In the genomic region with DNA sequence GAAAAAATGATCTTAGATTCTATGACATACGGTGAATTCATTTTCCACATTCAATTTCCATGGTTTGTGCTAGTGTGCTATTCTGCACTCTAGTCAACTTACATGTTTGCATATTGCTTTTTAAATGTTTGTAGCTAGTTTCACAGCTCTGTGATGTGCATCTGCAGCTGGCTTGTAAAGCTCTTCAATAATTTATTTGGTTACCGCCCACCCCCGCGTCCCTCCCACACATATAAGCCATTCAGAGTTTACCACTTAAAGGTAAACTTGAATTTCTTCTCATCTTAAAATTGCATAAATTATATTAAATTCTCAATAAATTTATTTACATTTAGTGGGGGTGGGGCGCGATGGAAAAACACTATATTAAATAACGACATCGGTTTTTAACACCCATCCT, we compare ENCODE assay signal across 8 cellular contexts. TPM values are rescaled to one million over a fixed set of nuclear protein-coding genes. Genes with fewer than 3 reads are reported as not detected.
DNase-seq lines count a peak whose midpoint lies in the region; ATAC-seq and TF ChIP-seq lines count a peak whose summit lies in the region.

No MANE protein-coding gene starts in this region.

- H3K9me3 ChIP-seq in transverse colon: no peaks in the 10 kb centered on the region

- intact Hi-C loops in transverse colon (cut with DNase I; ENCODE audit: low total_unique reads): loop anchor here (5.0 kb wide), 1 partner anchor 1404 kb away; no protein-coding TSS in a partner anchor

- TF ChIP-seq EP300 in transverse colon (IDR thresholded peaks at IDR 0.05; ENCODE audit: low read depth): no peak

- ATAC-seq in HG03025 (IDR thresholded peaks at IDR 0.05; ENCODE audit: low FRiP score, unreplicated experiment): peak; percentile 40

- H3K4me1 ChIP-seq in transverse colon: peaks cover 0 to 9% (median 0%) of the 10 kb centered on the region in 4 donors

- DNase-seq in activated effector memory CD4-positive, alpha-beta T cell treated with anti-CD3 and anti-CD28 coated beads, Interleukin-2, amount 50 U/mL, for 16 hours: peak; percentile 70
- DNase-seq in activated effector memory CD4-positive, alpha-beta T cell treated with Interleukin-2 at 50 U/mL for 16 hours: no peak
- DNase-seq in SHP77 (lab: John Stamatoyannopoulos, UW) (peak; percentile 44 to 57), midbrain (lab: John Stamatoyannopoulos, UW) (peak; percentile 23), transverse colon (peak; percentile 20), KBM-7 (no peak)
- peak; percentile 37 for DNase-seq in central memory CD4-positive, alpha-beta T cell

- in situ Hi-C loops in transverse colon (cut with MboI; ENCODE audit: low pct_ligation_motif_present in 1 of 4, low pct_unique_long_range_greater_than_20kb in 1 of 4, low sequenced_read_pairs in 3 of 4): loop anchor here in 2 of 4 donors (25.0 kb wide), 2 partner anchors 166 to 466 kb away; partner anchors contain the start of gene UBQLN2 (in 1 of the 2)
- in situ Hi-C loops in KBM-7 (cut with MboI; ENCODE audit: low pct_unique_long_range_greater_than_20kb, low sequenced_read_pairs): loop anchor here (25.0 kb wide), 1 partner anchor 441 kb away; no protein-coding TSS in a partner anchor

- no peaks in the 10 kb centered on the region for H3K27me3 ChIP-seq in transverse colon

- H3K36me3 ChIP-seq in transverse colon: no peaks in the 10 kb centered on the region

- peak overlapping the region; percentile 70 to 81 (median 76) for H3K27ac ChIP-seq in transverse colon

- 20% methylated on average over 8 of the region's 8 CpGs; no CpG with 5 or more reads in 1 of the 2 donors for WGBS in transverse colon (ENCODE audit: low coverage in 1 of 2), 2 donors

- no peak for TF ChIP-seq CTCF in transverse colon (IDR thresholded peaks at IDR 0.05)

- TF ChIP-seq POLR2A in transverse colon (IDR thresholded peaks at IDR 0.05): no peak

- H3K4me3 ChIP-seq in transverse colon: peak overlapping the region in 3 of 4 donors; percentile 43 to 64 (median 49)

RNA-seq across cellular contexts. Expression of gene NBDY, which starts 0.3 kb away (rescaled TPM):
- 10 to 100 TPM in 1 of 4 donors, 1 to 10 TPM in 2, not detected in 1; 4.1 to 10.5 (median 9.4) TPM for total RNA-seq in transverse colon

Comparison
In these comparisons a context has a peak if more than half of its experiments do, and no peak if none do; other contexts are left out.
1. DNase-seq: peak in activated effector memory CD4-positive, alpha-beta T cell treated with anti-CD3 and anti-CD28 coated beads, Interleukin-2, amount 50 U/mL, for 16 hours (single experiment), SHP77 (2 of 2), central memory CD4-positive, alpha-beta T cell (single experiment), midbrain (single experiment) and transverse colon (single experiment); none in activated effector memory CD4-positive, alpha-beta T cell treated with Interleukin-2 at 50 U/mL for 16 hours (single experiment) and KBM-7 (single experiment).